1 cellular context compared by ENCODE assay signal in the genomic region with DNA sequence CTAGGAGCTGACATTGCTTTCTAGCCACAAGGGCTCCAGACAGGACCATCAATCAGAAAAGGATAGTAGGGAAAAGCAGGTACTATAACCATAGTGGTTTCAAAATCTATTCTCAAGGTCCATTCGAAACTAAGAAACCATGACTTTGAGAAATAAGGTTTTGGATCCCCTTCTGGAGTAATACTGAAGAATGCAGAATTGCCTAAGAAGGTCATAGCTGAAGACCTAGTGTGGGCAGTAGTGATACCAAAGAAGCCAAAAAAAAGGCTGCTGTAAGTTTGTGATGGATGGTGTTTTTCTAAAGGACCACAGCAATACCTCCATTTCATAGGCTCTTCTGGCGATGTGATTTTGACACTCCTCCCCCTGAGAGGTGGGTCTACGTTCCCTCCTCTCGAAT.
TF ChIP-seq lines count a peak whose summit lies in the region.

No MANE protein-coding gene starts in this region.

TF ChIP-seq in GM23338, 12 proteins besides CTCF, POLR2A, EP300 and RAD21 (continued from another document):
- TF ChIP-seq, protein P1, sequence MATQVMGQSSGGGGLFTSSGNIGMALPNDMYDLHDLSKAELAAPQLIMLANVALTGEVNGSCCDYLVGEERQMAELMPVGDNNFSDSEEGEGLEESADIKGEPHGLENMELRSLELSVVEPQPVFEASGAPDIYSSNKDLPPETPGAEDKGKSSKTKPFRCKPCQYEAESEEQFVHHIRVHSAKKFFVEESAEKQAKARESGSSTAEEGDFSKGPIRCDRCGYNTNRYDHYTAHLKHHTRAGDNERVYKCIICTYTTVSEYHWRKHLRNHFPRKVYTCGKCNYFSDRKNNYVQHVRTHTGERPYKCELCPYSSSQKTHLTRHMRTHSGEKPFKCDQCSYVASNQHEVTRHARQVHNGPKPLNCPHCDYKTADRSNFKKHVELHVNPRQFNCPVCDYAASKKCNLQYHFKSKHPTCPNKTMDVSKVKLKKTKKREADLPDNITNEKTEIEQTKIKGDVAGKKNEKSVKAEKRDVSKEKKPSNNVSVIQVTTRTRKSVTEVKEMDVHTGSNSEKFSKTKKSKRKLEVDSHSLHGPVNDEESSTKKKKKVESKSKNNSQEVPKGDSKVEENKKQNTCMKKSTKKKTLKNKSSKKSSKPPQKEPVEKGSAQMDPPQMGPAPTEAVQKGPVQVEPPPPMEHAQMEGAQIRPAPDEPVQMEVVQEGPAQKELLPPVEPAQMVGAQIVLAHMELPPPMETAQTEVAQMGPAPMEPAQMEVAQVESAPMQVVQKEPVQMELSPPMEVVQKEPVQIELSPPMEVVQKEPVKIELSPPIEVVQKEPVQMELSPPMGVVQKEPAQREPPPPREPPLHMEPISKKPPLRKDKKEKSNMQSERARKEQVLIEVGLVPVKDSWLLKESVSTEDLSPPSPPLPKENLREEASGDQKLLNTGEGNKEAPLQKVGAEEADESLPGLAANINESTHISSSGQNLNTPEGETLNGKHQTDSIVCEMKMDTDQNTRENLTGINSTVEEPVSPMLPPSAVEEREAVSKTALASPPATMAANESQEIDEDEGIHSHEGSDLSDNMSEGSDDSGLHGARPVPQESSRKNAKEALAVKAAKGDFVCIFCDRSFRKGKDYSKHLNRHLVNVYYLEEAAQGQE (IDR thresholded peaks at IDR 0.05; ENCODE audit: unreplicated experiment), result no peak
- no peak for TF ChIP-seq CREB1 (CRISPR knock-in tag; IDR thresholded peaks at IDR 0.05; ENCODE audit: low read depth)
- no peak for TF ChIP-seq JUNB (IDR thresholded peaks at IDR 0.05; ENCODE audit: unreplicated experiment)
- TF ChIP-seq STAT1 (IDR thresholded peaks at IDR 0.05; ENCODE audit: unreplicated experiment), result no peak
TF ChIP-seq in GM23338: peak in this region for 0.
